In the genomic region with DNA sequence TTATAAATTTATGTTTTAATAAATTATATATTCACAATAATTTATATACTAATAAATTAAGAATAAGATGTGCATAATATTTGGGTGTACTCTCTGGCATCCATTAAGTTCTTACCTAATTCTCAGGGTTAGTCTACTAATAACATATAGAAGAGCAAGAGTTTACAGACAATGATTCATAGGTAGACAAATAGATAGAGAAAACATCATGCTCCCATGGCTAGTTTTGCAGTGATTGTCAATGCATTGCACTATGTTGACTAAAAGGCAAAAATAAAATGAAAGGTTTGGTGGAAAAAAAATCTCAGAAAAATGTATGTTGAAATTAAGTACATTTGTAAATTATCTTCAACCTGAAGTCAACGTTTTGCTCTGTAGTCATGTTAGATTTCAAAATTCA, we compare ENCODE assay signal across 33 cellular contexts.
"Had no signal": no experiment of that assay in that cellular context is flagged by ENCODE, and none has a peak within 500 bp of the region (broad histone marks: within the 10 kb centered on the region; RNA-seq: fewer than 3 reads in every experiment).

No MANE protein-coding gene starts in this region.

- H3K27me3 Mint-ChIP-seq: activated CD4-positive, alpha-beta memory T cell treated with anti-CD3 and anti-CD28 coated beads for 36 hours; activated CD4-positive, alpha-beta T cell treated with anti-CD3 and anti-CD28 coated beads for 36 hours; activated CD4-positive, alpha-beta T cell treated with anti-CD3 and anti-CD28 coated beads, Interleukin-2, amount 10 ng/mL, durations not matched to agents 24 days and 14 days; activated CD8-positive, alpha-beta memory T cell treated with anti-CD3 and anti-CD28 coated beads, Interleukin-2, amount 10 ng/mL, durations not matched to agents 7 days and 5 days; activated naive CD4-positive, alpha-beta T cell treated with anti-CD3 and anti-CD28 coated beads, Interleukin-2, amount 10 ng/mL, durations not matched to agents 7 days and 5 days; activated naive CD8-positive, alpha-beta T cell treated with anti-CD3 and anti-CD28 coated beads, Interleukin-2, amount 10 ng/mL, durations not matched to agents 7 days and 5 days; central memory CD8-positive, alpha-beta T cell; dendritic cell treated with granulocyte-macrophage colony-stimulating factor and Interleukin-4, amounts not matched to agents 40 ng/mL and 50 ng/mL, for 4 days; T-helper 17 cell had no signal

- H3K4me1 ChIP-seq: ascending aorta, esophagus squamous epithelium had no signal

- H3K4me3 Mint-ChIP-seq: activated CD4-positive, alpha-beta memory T cell treated with anti-CD3 and anti-CD28 coated beads for 36 hours; activated CD4-positive, alpha-beta T cell treated with anti-CD3 and anti-CD28 coated beads for 36 hours; activated CD4-positive, alpha-beta T cell treated with anti-CD3 and anti-CD28 coated beads, Interleukin-2, amount 10 ng/mL, durations not matched to agents 24 days and 14 days; activated CD8-positive, alpha-beta memory T cell treated with anti-CD3 and anti-CD28 coated beads, Interleukin-2, amount 10 ng/mL, durations not matched to agents 7 days and 5 days; activated CD8-positive, alpha-beta T cell treated with anti-CD3 and anti-CD28 coated beads, Interleukin-2, amount 10 ng/mL, durations not matched to agents 7 days and 5 days; activated naive CD4-positive, alpha-beta T cell treated with anti-CD3 and anti-CD28 coated beads, Interleukin-2, amount 10 ng/mL, durations not matched to agents 7 days and 5 days; activated naive CD8-positive, alpha-beta T cell treated with anti-CD3 and anti-CD28 coated beads, Interleukin-2, amount 10 ng/mL, durations not matched to agents 7 days and 5 days; activated T-helper 1 cell treated with anti-CD3 and anti-CD28 coated beads, Interleukin-12 subunit alpha, Interleukin-12 subunit beta, Interleukin-2, Interleukin-4 antibody, amounts not matched to agents 30 ng/mL and 10 ng/mL and 1 ng/mL, durations not matched to agents 14 hours and 24 hours and 36 hours; central memory CD8-positive, alpha-beta T cell; dendritic cell treated with granulocyte-macrophage colony-stimulating factor and Interleukin-4, amounts not matched to agents 40 ng/mL and 50 ng/mL, for 4 days; endodermal cell; T-helper 17 cell; T-helper 2 cell treated with Interferon-gamma antibody and Interleukin-4, amounts not matched to agents 5 μg/mL and 100 μg/mL, for 36 hours had no signal

- H3K9me3 Mint-ChIP-seq: activated CD4-positive, alpha-beta T cell treated with anti-CD3 and anti-CD28 coated beads, Interleukin-2, amount 10 ng/mL, durations not matched to agents 24 days and 14 days; activated naive CD8-positive, alpha-beta T cell treated with anti-CD3 and anti-CD28 coated beads, Interleukin-2, amount 10 ng/mL, durations not matched to agents 7 days and 5 days; activated T-helper 1 cell treated with anti-CD3 and anti-CD28 coated beads, Interleukin-12 subunit alpha, Interleukin-12 subunit beta, Interleukin-2, Interleukin-4 antibody, amounts not matched to agents 30 ng/mL and 10 ng/mL and 1 ng/mL, durations not matched to agents 14 hours and 24 hours and 36 hours had no signal

- H3K27ac ChIP-seq: ascending aorta, brain microvascular endothelial cell, coronary artery, dorsolateral prefrontal cortex, esophagus squamous epithelium, WERI-Rb-1 had no signal

- FAIRE-seq: bronchial epithelial cell had no signal

- H3K36me3 ChIP-seq: ascending aorta, brain microvascular endothelial cell, esophagus squamous epithelium, WERI-Rb-1 had no signal

- ATAC-seq: activated CD4-positive, alpha-beta T cell treated with anti-CD3 and anti-CD28 coated beads for 36 hours; activated CD8-positive, alpha-beta memory T cell treated with anti-CD3 and anti-CD28 coated beads, Interleukin-2, amount 10 ng/mL, durations not matched to agents 7 days and 5 days; activated CD8-positive, alpha-beta T cell treated with anti-CD3 and anti-CD28 coated beads, Interleukin-2, amount 10 ng/mL, durations not matched to agents 7 days and 5 days; activated naive CD4-positive, alpha-beta T cell treated with anti-CD3 and anti-CD28 coated beads, Interleukin-2, amount 50 U/mL, for 72 hours; T-helper 17 cell had no signal

- H3K27me3 ChIP-seq: ascending aorta, brain microvascular endothelial cell, dorsolateral prefrontal cortex, esophagus squamous epithelium had no signal

- H3K4me1 Mint-ChIP-seq: activated CD4-positive, alpha-beta T cell treated with anti-CD3 and anti-CD28 coated beads for 36 hours; activated CD4-positive, alpha-beta T cell treated with anti-CD3 and anti-CD28 coated beads, Interleukin-2, amount 10 ng/mL, durations not matched to agents 24 days and 14 days; activated CD8-positive, alpha-beta memory T cell treated with anti-CD3 and anti-CD28 coated beads, Interleukin-2, amount 10 ng/mL, durations not matched to agents 7 days and 5 days; activated naive CD4-positive, alpha-beta T cell treated with anti-CD3 and anti-CD28 coated beads, Interleukin-2, amount 10 ng/mL, durations not matched to agents 7 days and 5 days; activated naive CD8-positive, alpha-beta T cell treated with anti-CD3 and anti-CD28 coated beads, Interleukin-2, amount 10 ng/mL, durations not matched to agents 7 days and 5 days; central memory CD8-positive, alpha-beta T cell; endodermal cell; T-helper 17 cell had no signal

- H3K4me3 ChIP-seq: ascending aorta, coronary artery, dorsolateral prefrontal cortex, esophagus squamous epithelium had no signal

- H3K27ac Mint-ChIP-seq: activated CD4-positive, alpha-beta memory T cell treated with anti-CD3 and anti-CD28 coated beads for 36 hours; activated CD4-positive, alpha-beta T cell treated with anti-CD3 and anti-CD28 coated beads for 36 hours; activated CD4-positive, alpha-beta T cell treated with anti-CD3 and anti-CD28 coated beads, Interleukin-2, amount 10 ng/mL, durations not matched to agents 24 days and 14 days; activated CD8-positive, alpha-beta memory T cell treated with anti-CD3 and anti-CD28 coated beads, Interleukin-2, amount 10 ng/mL, durations not matched to agents 7 days and 5 days; activated CD8-positive, alpha-beta T cell treated with anti-CD3 and anti-CD28 coated beads, Interleukin-2, amount 10 ng/mL, durations not matched to agents 7 days and 5 days; activated naive CD4-positive, alpha-beta T cell treated with anti-CD3 and anti-CD28 coated beads, Interleukin-2, amount 10 ng/mL, durations not matched to agents 7 days and 5 days; activated naive CD4-positive, alpha-beta T cell treated with anti-CD3 and anti-CD28 coated beads, Interleukin-2, amount 50 U/mL, for 72 hours; activated naive CD8-positive, alpha-beta T cell treated with anti-CD3 and anti-CD28 coated beads, Interleukin-2, amount 10 ng/mL, durations not matched to agents 7 days and 5 days; activated T-helper 1 cell treated with anti-CD3 and anti-CD28 coated beads, Interleukin-12 subunit alpha, Interleukin-12 subunit beta, Interleukin-2, Interleukin-4 antibody, amounts not matched to agents 30 ng/mL and 10 ng/mL and 1 ng/mL, durations not matched to agents 14 hours and 24 hours and 36 hours; dendritic cell treated with granulocyte-macrophage colony-stimulating factor and Interleukin-4, amounts not matched to agents 40 ng/mL and 50 ng/mL, for 4 days; endodermal cell; T-helper 17 cell; T-helper 2 cell treated with Interferon-gamma antibody and Interleukin-4, amounts not matched to agents 5 μg/mL and 100 μg/mL, for 36 hours had no signal

- H3K36me3 Mint-ChIP-seq: activated CD4-positive, alpha-beta memory T cell treated with anti-CD3 and anti-CD28 coated beads for 36 hours; activated CD8-positive, alpha-beta memory T cell treated with anti-CD3 and anti-CD28 coated beads, Interleukin-2, amount 10 ng/mL, durations not matched to agents 7 days and 5 days; activated naive CD4-positive, alpha-beta T cell treated with anti-CD3 and anti-CD28 coated beads, Interleukin-2, amount 10 ng/mL, durations not matched to agents 7 days and 5 days; activated naive CD8-positive, alpha-beta T cell treated with anti-CD3 and anti-CD28 coated beads, Interleukin-2, amount 10 ng/mL, durations not matched to agents 7 days and 5 days had no signal

- DNase-seq: activated CD4-positive, alpha-beta memory T cell treated with anti-CD3 and anti-CD28 coated beads for 36 hours; activated CD4-positive, alpha-beta T cell treated with anti-CD3 and anti-CD28 coated beads for 36 hours; activated CD4-positive, alpha-beta T cell treated with anti-CD3 and anti-CD28 coated beads, Interleukin-2, amount 10 ng/mL, durations not matched to agents 24 days and 14 days; activated CD4-positive, CD25-positive, alpha-beta regulatory T cell; activated CD4-positive, CD25-positive, alpha-beta regulatory T cell treated with anti-CD3 and anti-CD28 coated beads, Interleukin-2, amount 50 U/mL, for 72 hours; activated CD8-positive, alpha-beta memory T cell treated with anti-CD3 and anti-CD28 coated beads, Interleukin-2, amount 10 ng/mL, durations not matched to agents 7 days and 5 days; activated CD8-positive, alpha-beta memory T cell treated with anti-CD3 and anti-CD28 coated beads, Interleukin-2, amount 50 U/mL, for 4 hours; activated CD8-positive, alpha-beta T cell treated with anti-CD3 and anti-CD28 coated beads, Interleukin-2, amount 10 ng/mL, durations not matched to agents 7 days and 5 days; activated gamma-delta T cell; activated naive CD4-positive, alpha-beta T cell; activated naive CD4-positive, alpha-beta T cell treated with anti-CD3 and anti-CD28 coated beads, Interleukin-2, amount 10 ng/mL, durations not matched to agents 7 days and 5 days; activated naive CD8-positive, alpha-beta T cell treated with anti-CD3 and anti-CD28 coated beads, Interleukin-2, amount 10 ng/mL, durations not matched to agents 7 days and 5 days; activated T-cell treated with anti-CD3 and anti-CD28 coated beads, Interleukin-2, amount 50 U/mL, for 1 hour; activated T-cell treated with anti-CD3 and anti-CD28 coated beads, Interleukin-2, amount 50 U/mL, for 48 hours; brain microvascular endothelial cell; dorsolateral prefrontal cortex; effector memory CD4-positive, alpha-beta T cell; endodermal cell; esophagus squamous epithelium; foreskin melanocyte; head of caudate nucleus; T-helper 1 cell; T-helper 17 cell; T1000; WERI-Rb-1 had no signal

- H3K9me3 ChIP-seq: ascending aorta, esophagus squamous epithelium had no signal
